In the genomic region with DNA sequence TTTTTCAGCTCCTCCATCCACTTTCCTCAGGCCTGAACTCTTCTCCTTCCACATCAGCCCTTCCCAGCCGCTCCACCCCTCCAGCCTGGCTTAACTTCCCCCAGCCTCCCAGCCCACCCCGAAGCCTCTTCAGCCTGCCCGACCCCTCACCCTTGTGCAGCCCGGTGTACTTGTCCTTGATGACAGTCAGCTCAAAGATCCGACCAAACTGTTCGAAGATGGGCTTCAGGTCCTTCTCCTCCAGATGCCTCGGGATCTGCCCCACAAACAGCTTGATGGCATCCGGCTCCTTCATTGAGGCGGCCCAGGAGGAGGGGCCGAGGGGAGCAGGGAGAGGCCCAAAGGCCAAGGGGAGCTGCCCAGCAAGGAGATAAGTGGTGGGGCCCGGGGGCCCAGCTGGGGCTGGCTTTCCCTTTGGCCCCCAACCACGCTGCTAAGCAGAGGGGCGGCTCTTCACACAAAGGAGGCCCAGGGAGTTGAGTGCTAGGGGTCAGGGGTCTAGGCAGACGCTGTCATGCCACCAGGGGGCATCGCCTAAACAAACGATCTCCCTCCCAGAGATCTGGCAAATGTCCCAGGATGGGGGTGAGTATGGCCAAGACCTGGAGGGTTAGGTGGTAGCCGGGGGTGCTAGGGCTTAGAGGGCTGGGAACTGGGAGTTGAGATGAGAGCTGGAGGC, we compare ENCODE assay signal across 1 cellular context.
TF ChIP-seq lines count a peak whose summit lies in the region.

No MANE protein-coding gene starts in this region.

TF ChIP-seq in HCT116, 20 proteins besides CTCF, POLR2A, EP300 and RAD21 (continued from another document):
- TF ChIP-seq, protein P1, sequence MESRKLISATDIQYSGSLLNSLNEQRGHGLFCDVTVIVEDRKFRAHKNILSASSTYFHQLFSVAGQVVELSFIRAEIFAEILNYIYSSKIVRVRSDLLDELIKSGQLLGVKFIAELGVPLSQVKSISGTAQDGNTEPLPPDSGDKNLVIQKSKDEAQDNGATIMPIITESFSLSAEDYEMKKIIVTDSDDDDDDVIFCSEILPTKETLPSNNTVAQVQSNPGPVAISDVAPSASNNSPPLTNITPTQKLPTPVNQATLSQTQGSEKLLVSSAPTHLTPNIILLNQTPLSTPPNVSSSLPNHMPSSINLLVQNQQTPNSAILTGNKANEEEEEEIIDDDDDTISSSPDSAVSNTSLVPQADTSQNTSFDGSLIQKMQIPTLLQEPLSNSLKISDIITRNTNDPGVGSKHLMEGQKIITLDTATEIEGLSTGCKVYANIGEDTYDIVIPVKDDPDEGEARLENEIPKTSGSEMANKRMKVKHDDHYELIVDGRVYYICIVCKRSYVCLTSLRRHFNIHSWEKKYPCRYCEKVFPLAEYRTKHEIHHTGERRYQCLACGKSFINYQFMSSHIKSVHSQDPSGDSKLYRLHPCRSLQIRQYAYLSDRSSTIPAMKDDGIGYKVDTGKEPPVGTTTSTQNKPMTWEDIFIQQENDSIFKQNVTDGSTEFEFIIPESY (IDR thresholded peaks at IDR 0.05; ENCODE audit: extremely low read depth, insufficient replicate concordance, low read length): no peak
- TF ChIP-seq, protein P2, sequence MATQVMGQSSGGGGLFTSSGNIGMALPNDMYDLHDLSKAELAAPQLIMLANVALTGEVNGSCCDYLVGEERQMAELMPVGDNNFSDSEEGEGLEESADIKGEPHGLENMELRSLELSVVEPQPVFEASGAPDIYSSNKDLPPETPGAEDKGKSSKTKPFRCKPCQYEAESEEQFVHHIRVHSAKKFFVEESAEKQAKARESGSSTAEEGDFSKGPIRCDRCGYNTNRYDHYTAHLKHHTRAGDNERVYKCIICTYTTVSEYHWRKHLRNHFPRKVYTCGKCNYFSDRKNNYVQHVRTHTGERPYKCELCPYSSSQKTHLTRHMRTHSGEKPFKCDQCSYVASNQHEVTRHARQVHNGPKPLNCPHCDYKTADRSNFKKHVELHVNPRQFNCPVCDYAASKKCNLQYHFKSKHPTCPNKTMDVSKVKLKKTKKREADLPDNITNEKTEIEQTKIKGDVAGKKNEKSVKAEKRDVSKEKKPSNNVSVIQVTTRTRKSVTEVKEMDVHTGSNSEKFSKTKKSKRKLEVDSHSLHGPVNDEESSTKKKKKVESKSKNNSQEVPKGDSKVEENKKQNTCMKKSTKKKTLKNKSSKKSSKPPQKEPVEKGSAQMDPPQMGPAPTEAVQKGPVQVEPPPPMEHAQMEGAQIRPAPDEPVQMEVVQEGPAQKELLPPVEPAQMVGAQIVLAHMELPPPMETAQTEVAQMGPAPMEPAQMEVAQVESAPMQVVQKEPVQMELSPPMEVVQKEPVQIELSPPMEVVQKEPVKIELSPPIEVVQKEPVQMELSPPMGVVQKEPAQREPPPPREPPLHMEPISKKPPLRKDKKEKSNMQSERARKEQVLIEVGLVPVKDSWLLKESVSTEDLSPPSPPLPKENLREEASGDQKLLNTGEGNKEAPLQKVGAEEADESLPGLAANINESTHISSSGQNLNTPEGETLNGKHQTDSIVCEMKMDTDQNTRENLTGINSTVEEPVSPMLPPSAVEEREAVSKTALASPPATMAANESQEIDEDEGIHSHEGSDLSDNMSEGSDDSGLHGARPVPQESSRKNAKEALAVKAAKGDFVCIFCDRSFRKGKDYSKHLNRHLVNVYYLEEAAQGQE (IDR thresholded peaks at IDR 0.05; ENCODE audit: low read depth): no peak
- TF ChIP-seq ZFX (IDR thresholded peaks at IDR 0.05) (no peak), YY1 (IDR thresholded peaks at IDR 0.05; ENCODE audit: extremely low read depth, insufficient replicate concordance, low read depth, low read length) (no peak), SP1 (IDR thresholded peaks at IDR 0.05; ENCODE audit: low read depth) (no peak), CBX3 (IDR thresholded peaks at IDR 0.05; ENCODE audit: low read depth) (no peak)
